1 cellular context compared by ENCODE assay signal in the genomic region with DNA sequence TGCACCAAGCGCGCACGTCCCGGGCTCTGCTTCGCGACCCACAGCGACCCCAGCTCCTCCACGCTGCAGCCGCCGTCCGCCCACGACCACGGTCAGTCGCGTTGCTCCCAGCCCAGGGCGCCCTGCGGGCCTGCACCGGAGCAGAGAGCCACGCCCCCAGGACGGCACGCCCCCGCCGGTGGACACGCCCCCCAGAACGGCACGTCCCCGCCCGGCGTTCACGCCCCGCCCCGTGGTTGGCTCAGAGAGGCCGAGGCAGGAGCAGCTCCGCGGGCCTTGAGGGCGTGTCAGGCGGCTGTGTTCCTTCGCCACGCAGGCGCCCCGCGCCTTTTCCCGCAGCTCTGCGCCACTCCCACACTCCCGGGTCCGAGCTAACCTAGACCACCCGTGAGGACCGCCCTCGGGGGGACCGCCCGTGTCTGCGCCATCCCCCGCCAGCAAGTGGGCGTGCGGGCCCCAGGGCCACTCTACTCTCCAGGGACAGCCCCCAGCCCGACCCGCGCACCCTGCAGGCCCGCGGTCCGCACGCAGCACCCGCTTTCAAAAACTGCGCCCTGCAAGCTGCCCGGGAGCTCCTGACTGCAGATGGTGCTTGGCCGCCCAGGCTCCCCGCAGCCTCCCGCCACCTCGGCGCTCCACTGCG.
TF ChIP-seq lines count a peak whose summit lies in the region.

A gene with protein sequence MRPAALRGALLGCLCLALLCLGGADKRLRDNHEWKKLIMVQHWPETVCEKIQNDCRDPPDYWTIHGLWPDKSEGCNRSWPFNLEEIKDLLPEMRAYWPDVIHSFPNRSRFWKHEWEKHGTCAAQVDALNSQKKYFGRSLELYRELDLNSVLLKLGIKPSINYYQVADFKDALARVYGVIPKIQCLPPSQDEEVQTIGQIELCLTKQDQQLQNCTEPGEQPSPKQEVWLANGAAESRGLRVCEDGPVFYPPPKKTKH (minus strand): TSS at position 107 of the 643 bp plus-strand sequence. CDS start 368 bp downstream, outside the sequence.

TF ChIP-seq in K562, 482 proteins besides CTCF, POLR2A, EP300 and RAD21 (continued from another document and continues in another):
- TF ChIP-seq RBM34 (IDR thresholded peaks at IDR 0.05; ENCODE audit: borderline replicate concordance, insufficient read depth, low read length) (0 out of 2 replicates have a peak, but pooled peaks have one; percentile 15), STAT5B (CRISPR knock-in tag; IDR thresholded peaks at IDR 0.05) (no peak), KAT8 (IDR thresholded peaks at IDR 0.05; ENCODE audit: low read depth) (no peak), SRF (CRISPR knock-in tag; IDR thresholded peaks at IDR 0.05) (no peak), TGIF2 (CRISPR knock-in tag; IDR thresholded peaks at IDR 0.05) (peak; percentile 54; the same call in 1 of the 2 replicates), NR3C1 (CRISPR knock-in tag; IDR thresholded peaks at IDR 0.05) (no peak), FOXP1 (CRISPR knock-in tag; IDR thresholded peaks at IDR 0.05) (no peak), ATF7 (IDR thresholded peaks at IDR 0.05) (peak; percentile 55), EGR1 (conservative IDR thresholded peaks at IDR 0.05) (peak; percentile 86), TSC22D4 (tag; IDR thresholded peaks at IDR 0.05) (no peak), THAP12 (CRISPR knock-in tag; IDR thresholded peaks at IDR 0.05) (peak; percentile 25; the same call in 1 of the 2 replicates), ZNF79 (CRISPR knock-in tag; IDR thresholded peaks at IDR 0.05; ENCODE audit: low read depth) (no peak), MTA1 (IDR thresholded peaks at IDR 0.05; ENCODE audit: borderline replicate concordance) (0 out of 2 replicates have a peak, but pooled peaks have one; percentile 2), ZNF124 (CRISPR knock-in tag; IDR thresholded peaks at IDR 0.05) (no peak), GTF2E2 (tag; IDR thresholded peaks at IDR 0.05) (no peak), ZNF324 (CRISPR knock-in tag; IDR thresholded peaks at IDR 0.05) (no peak), ZNF77 (CRISPR knock-in tag; IDR thresholded peaks at IDR 0.05) (peak; percentile 85; the same call in 1 of the 2 replicates), POLR2H (tag; IDR thresholded peaks at IDR 0.05; ENCODE audit: low read depth) (no peak), RBM15 (IDR thresholded peaks at IDR 0.05; ENCODE audit: insufficient read depth, low read length) (no peak), DACH1 (IDR thresholded peaks at IDR 0.05; ENCODE audit: partially characterized antibody) (no peak), SMARCC2 (IDR thresholded peaks at IDR 0.05; ENCODE audit: low read depth) (no peak), HMGN3 (IDR thresholded peaks at IDR 0.05; ENCODE audit: borderline replicate concordance, extremely low read depth, insufficient read length, low read depth, low read length) (peak; percentile 63), NR4A1 (CRISPR knock-in tag; IDR thresholded peaks at IDR 0.05) (0 out of 2 replicates have a peak, but pooled peaks have one; percentile 59), NR4A1 (tag; IDR thresholded peaks at IDR 0.05) (no peak), FOXK2 (conservative IDR thresholded peaks at IDR 0.05 in 1 of 2, IDR thresholded peaks at IDR 0.05 in 1 of 2; ENCODE audit: low read depth in 2 of 2) (peak in 1 of 2 experiments; percentile 29; a peak in 1 of 4 replicates), ZSCAN32 (CRISPR knock-in tag; IDR thresholded peaks at IDR 0.05) (no peak), GABPB1 (CRISPR knock-in tag; IDR thresholded peaks at IDR 0.05) (peak; percentile 73), NR2F6 (CRISPR knock-in tag; IDR thresholded peaks at IDR 0.05) (peak; percentile 66; the same call in 1 of the 2 replicates), NFRKB (IDR thresholded peaks at IDR 0.05; ENCODE audit: low read depth) (no peak), HINFP (tag; conservative IDR thresholded peaks at IDR 0.05; ENCODE audit: low read depth) (no peak), TBP (optimal IDR thresholded peaks at IDR 0.05; ENCODE audit: low read depth, low read length) (peak; percentile 50), CREB1 (IDR thresholded peaks at IDR 0.05) (peak; percentile 32; the same call in 1 of the 2 replicates), CREB1 (CRISPR knock-in tag; IDR thresholded peaks at IDR 0.05) (peak; percentile 72; the same call in 1 of the 2 replicates), LCOR (CRISPR knock-in tag; IDR thresholded peaks at IDR 0.05) (peak; percentile 51; the same call in 1 of the 2 replicates), PURB (CRISPR knock-in tag; IDR thresholded peaks at IDR 0.05; ENCODE audit: low read depth) (no peak)
- TF ChIP-seq, protein P1, sequence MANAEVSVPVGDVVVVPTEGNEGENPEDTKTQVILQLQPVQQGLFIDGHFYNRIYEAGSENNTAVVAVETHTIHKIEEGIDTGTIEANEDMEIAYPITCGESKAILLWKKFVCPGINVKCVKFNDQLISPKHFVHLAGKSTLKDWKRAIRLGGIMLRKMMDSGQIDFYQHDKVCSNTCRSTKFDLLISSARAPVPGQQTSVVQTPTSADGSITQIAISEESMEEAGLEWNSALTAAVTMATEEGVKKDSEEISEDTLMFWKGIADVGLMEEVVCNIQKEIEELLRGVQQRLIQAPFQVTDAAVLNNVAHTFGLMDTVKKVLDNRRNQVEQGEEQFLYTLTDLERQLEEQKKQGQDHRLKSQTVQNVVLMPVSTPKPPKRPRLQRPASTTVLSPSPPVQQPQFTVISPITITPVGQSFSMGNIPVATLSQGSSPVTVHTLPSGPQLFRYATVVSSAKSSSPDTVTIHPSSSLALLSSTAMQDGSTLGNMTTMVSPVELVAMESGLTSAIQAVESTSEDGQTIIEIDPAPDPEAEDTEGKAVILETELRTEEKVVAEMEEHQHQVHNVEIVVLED (CRISPR knock-in tag; IDR thresholded peaks at IDR 0.05), result peak; percentile 44; the same call in 1 of the 2 replicates
- TF ChIP-seq, protein P2, sequence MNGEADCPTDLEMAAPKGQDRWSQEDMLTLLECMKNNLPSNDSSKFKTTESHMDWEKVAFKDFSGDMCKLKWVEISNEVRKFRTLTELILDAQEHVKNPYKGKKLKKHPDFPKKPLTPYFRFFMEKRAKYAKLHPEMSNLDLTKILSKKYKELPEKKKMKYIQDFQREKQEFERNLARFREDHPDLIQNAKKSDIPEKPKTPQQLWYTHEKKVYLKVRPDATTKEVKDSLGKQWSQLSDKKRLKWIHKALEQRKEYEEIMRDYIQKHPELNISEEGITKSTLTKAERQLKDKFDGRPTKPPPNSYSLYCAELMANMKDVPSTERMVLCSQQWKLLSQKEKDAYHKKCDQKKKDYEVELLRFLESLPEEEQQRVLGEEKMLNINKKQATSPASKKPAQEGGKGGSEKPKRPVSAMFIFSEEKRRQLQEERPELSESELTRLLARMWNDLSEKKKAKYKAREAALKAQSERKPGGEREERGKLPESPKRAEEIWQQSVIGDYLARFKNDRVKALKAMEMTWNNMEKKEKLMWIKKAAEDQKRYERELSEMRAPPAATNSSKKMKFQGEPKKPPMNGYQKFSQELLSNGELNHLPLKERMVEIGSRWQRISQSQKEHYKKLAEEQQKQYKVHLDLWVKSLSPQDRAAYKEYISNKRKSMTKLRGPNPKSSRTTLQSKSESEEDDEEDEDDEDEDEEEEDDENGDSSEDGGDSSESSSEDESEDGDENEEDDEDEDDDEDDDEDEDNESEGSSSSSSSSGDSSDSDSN (IDR thresholded peaks at IDR 0.05; ENCODE audit: borderline replicate concordance in 1 of 2, low read depth in 2 of 2, low read length in 2 of 2), result no peak; a peak in 2 of 4 replicates
- TF ChIP-seq, protein P3, sequence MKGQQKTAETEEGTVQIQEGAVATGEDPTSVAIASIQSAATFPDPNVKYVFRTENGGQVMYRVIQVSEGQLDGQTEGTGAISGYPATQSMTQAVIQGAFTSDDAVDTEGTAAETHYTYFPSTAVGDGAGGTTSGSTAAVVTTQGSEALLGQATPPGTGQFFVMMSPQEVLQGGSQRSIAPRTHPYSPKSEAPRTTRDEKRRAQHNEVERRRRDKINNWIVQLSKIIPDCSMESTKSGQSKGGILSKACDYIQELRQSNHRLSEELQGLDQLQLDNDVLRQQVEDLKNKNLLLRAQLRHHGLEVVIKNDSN (CRISPR knock-in tag; IDR thresholded peaks at IDR 0.05), result peak; percentile 70; the same call in 1 of the 2 replicates
- TF ChIP-seq, protein P4, sequence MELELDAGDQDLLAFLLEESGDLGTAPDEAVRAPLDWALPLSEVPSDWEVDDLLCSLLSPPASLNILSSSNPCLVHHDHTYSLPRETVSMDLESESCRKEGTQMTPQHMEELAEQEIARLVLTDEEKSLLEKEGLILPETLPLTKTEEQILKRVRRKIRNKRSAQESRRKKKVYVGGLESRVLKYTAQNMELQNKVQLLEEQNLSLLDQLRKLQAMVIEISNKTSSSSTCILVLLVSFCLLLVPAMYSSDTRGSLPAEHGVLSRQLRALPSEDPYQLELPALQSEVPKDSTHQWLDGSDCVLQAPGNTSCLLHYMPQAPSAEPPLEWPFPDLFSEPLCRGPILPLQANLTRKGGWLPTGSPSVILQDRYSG (tag; conservative IDR thresholded peaks at IDR 0.05; ENCODE audit: low read depth), result 0 out of 2 replicates have a peak, but pooled peaks have one; percentile 17
- TF ChIP-seq, protein P5, sequence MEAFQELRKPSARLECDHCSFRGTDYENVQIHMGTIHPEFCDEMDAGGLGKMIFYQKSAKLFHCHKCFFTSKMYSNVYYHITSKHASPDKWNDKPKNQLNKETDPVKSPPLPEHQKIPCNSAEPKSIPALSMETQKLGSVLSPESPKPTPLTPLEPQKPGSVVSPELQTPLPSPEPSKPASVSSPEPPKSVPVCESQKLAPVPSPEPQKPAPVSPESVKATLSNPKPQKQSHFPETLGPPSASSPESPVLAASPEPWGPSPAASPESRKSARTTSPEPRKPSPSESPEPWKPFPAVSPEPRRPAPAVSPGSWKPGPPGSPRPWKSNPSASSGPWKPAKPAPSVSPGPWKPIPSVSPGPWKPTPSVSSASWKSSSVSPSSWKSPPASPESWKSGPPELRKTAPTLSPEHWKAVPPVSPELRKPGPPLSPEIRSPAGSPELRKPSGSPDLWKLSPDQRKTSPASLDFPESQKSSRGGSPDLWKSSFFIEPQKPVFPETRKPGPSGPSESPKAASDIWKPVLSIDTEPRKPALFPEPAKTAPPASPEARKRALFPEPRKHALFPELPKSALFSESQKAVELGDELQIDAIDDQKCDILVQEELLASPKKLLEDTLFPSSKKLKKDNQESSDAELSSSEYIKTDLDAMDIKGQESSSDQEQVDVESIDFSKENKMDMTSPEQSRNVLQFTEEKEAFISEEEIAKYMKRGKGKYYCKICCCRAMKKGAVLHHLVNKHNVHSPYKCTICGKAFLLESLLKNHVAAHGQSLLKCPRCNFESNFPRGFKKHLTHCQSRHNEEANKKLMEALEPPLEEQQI (IDR thresholded peaks at IDR 0.05), result no peak
- TF ChIP-seq, protein P6, sequence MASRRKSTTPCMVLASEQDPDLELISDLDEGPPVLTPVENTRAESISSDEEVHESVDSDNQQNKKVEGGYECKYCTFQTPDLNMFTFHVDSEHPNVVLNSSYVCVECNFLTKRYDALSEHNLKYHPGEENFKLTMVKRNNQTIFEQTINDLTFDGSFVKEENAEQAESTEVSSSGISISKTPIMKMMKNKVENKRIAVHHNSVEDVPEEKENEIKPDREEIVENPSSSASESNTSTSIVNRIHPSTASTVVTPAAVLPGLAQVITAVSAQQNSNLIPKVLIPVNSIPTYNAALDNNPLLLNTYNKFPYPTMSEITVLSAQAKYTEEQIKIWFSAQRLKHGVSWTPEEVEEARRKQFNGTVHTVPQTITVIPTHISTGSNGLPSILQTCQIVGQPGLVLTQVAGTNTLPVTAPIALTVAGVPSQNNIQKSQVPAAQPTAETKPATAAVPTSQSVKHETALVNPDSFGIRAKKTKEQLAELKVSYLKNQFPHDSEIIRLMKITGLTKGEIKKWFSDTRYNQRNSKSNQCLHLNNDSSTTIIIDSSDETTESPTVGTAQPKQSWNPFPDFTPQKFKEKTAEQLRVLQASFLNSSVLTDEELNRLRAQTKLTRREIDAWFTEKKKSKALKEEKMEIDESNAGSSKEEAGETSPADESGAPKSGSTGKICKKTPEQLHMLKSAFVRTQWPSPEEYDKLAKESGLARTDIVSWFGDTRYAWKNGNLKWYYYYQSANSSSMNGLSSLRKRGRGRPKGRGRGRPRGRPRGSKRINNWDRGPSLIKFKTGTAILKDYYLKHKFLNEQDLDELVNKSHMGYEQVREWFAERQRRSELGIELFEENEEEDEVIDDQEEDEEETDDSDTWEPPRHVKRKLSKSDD (conservative IDR thresholded peaks at IDR 0.05; ENCODE audit: low read length), result no peak
- TF ChIP-seq, protein P7, sequence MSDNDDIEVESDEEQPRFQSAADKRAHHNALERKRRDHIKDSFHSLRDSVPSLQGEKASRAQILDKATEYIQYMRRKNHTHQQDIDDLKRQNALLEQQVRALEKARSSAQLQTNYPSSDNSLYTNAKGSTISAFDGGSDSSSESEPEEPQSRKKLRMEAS (CRISPR knock-in tag; IDR thresholded peaks at IDR 0.05), result peak; percentile 92
- TF ChIP-seq, protein P8, sequence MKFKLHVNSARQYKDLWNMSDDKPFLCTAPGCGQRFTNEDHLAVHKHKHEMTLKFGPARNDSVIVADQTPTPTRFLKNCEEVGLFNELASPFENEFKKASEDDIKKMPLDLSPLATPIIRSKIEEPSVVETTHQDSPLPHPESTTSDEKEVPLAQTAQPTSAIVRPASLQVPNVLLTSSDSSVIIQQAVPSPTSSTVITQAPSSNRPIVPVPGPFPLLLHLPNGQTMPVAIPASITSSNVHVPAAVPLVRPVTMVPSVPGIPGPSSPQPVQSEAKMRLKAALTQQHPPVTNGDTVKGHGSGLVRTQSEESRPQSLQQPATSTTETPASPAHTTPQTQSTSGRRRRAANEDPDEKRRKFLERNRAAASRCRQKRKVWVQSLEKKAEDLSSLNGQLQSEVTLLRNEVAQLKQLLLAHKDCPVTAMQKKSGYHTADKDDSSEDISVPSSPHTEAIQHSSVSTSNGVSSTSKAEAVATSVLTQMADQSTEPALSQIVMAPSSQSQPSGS (CRISPR knock-in tag; IDR thresholded peaks at IDR 0.05), result no peak
